In genomic region chr6:118890997-118891790, GRCh38 we compare ENCODE assay signal across 2 cellular contexts.
TF ChIP-seq lines count a peak whose summit lies in the region.

No MANE protein-coding gene starts in this region.

TF ChIP-seq in SK-N-SH, 30 proteins besides CTCF, POLR2A, EP300 and RAD21:
- TF ChIP-seq POLR2AphosphoS5 (IDR thresholded peaks at IDR 0.05; ENCODE audit: low read depth, low read length) (no peak), RXRA (IDR thresholded peaks at IDR 0.05; ENCODE audit: borderline replicate concordance, low read depth) (no peak), NRF1 (IDR thresholded peaks at IDR 0.05; ENCODE audit: low read depth, low read length) (no peak), SMC3 (IDR thresholded peaks at IDR 0.05; ENCODE audit: low read depth, low read length) (no peak)

TF ChIP-seq in HepG2, 621 proteins besides CTCF, POLR2A, EP300 and RAD21:
- no peak for TF ChIP-seq ZNF577 (CRISPR knock-in tag; IDR thresholded peaks at IDR 0.05; ENCODE audit: borderline replicate concordance, low read depth)
- TF ChIP-seq KDM2A (CRISPR knock-in tag; IDR thresholded peaks at IDR 0.05; ENCODE audit: borderline replicate concordance, low read depth) = no peak
- no peak for TF ChIP-seq HBP1 (CRISPR knock-in tag; IDR thresholded peaks at IDR 0.05; ENCODE audit: low read depth)
- no peak for TF ChIP-seq SNAPC4 (CRISPR knock-in tag; IDR thresholded peaks at IDR 0.05)
- no peak for TF ChIP-seq SMAD9 (CRISPR knock-in tag; IDR thresholded peaks at IDR 0.05)
- TF ChIP-seq E2F5 (CRISPR knock-in tag; conservative IDR thresholded peaks at IDR 0.05) = no peak
